8 cellular contexts compared by ENCODE assay signal in genomic region chr11:1837171-1838076, GRCh38. TPM values are rescaled to one million over a fixed set of nuclear protein-coding genes. Genes with fewer than 3 reads are reported as not detected.
DNase-seq lines count a peak whose midpoint lies in the region; ATAC-seq and TF ChIP-seq lines count a peak whose summit lies in the region.

No MANE protein-coding gene starts in this region.

- intact Hi-C loops in CD4-positive, alpha-beta T cell (cut with DNase I, micrococcal nuclease) = loop anchor here (1.0 to 2.0 kb wide), 5 partner anchors 14 to 314 kb away; partner anchors contain the start of genes LSP1 (in 1 of the 2) and TNNT3 (in 1 of the 2)
- intact Hi-C loops in lower lobe of right lung (cut with DNase I) = no loop called here

- CTCF ChIA-PET in CD4-positive, alpha-beta T cell (lab: Charles Lee) = interaction anchor here (1.1 to 1.6 kb wide), 2 partner anchors 165 to 185 kb away, joined by 3 to 6 read pairs; no protein-coding TSS in a partner anchor

- peak; percentile 94 for ATAC-seq in CD4-positive, alpha-beta T cell (ENCODE audit: poor library complexity)
- peak; percentile 66 for ATAC-seq in GM19455 (IDR thresholded peaks at IDR 0.05; ENCODE audit: unreplicated experiment)
- ATAC-seq in lower lobe of right lung = peak; percentile 26 to 30

- no peak overlapping the region for H3K27ac Mint-ChIP-seq in CD4-positive, alpha-beta T cell

- H3K27me3 ChIP-seq in CD4-positive, alpha-beta T cell (ENCODE audit: control insufficient read depth, insufficient read depth, low read length) = peaks cover 8% of the 10 kb centered on the region
- no peaks in the 10 kb centered on the region for H3K27me3 ChIP-seq in lower lobe of right lung (ENCODE audit: low read depth)

- H3K4me3 Mint-ChIP-seq in CD4-positive, alpha-beta T cell = no peak overlapping the region

- H3K36me3 Mint-ChIP-seq in CD4-positive, alpha-beta T cell (ENCODE audit: low read depth) = no peaks in the 10 kb centered on the region

- peaks cover 32% of the 10 kb centered on the region for H3K4me1 ChIP-seq in lower lobe of right lung

- H3K9me3 ChIP-seq in CD4-positive, alpha-beta T cell (ENCODE audit: control insufficient read depth, low read length) = no peaks in the 10 kb centered on the region
- H3K9me3 ChIP-seq in lower lobe of right lung = no peaks in the 10 kb centered on the region

- DNase-seq in CD4-positive, alpha-beta T cell = peak; percentile 71 to 84 (median 76)
- DNase-seq in LHCN-M2 (ENCODE audit: low read depth) = peak; percentile 55
- DNase-seq in activated CD4-positive, CD25-positive, alpha-beta regulatory T cell treated with anti-CD3 and anti-CD28 coated beads, Interleukin-2, amount 50 U/mL, for 16 hours (ENCODE audit: low read depth, low spot score) = peak; percentile 64
- DNase-seq in cardiac fibroblast (ENCODE audit: low read depth in 2 of 2) = peak; percentile 55 to 78
- peak; percentile 74 for DNase-seq in lower lobe of right lung
- DNase-seq in stimulated activated CD8-positive, alpha-beta memory T cell treated with anti-CD3 and anti-CD28 coated beads, Interleukin-2, amount 100 ng/mL, for 1 hour (ENCODE audit: low read depth in 2 of 2) = peak; percentile 67 to 69
- DNase-seq in hippocampal formation (lab: John Stamatoyannopoulos, UW) = no peak

- H3K4me1 Mint-ChIP-seq in CD4-positive, alpha-beta T cell (ENCODE audit: low read depth) = peaks cover 10% of the 10 kb centered on the region

- no peaks in the 10 kb centered on the region for H3K9me3 Mint-ChIP-seq in CD4-positive, alpha-beta T cell

- H3K27ac ChIP-seq in CD4-positive, alpha-beta T cell (ENCODE audit: low read depth, low read length) = no peak overlapping the region
- no peak overlapping the region for H3K27ac ChIP-seq in lower lobe of right lung

- H3K4me3 ChIP-seq in cardiac fibroblast (replicated peaks in 1 of 2; ENCODE audit: low read depth in 2 of 2, low read length in 2 of 2) = no peak overlapping the region
- H3K4me3 ChIP-seq in lower lobe of right lung = no peak overlapping the region

- H3K36me3 ChIP-seq in lower lobe of right lung = no peaks in the 10 kb centered on the region

- POLR2A ChIA-PET in CD4-positive, alpha-beta T cell (lab: Charles Lee) = no interaction called here

- H3K27me3 Mint-ChIP-seq in CD4-positive, alpha-beta T cell = no peaks in the 10 kb centered on the region

- TF ChIP-seq CTCF in CD4-positive, alpha-beta T cell (IDR thresholded peaks at IDR 0.05) = peak; percentile 95
- TF ChIP-seq CTCF in cardiac fibroblast (IDR thresholded peaks at IDR 0.05; ENCODE audit: low read depth, low read length) (peak; percentile 94), lower lobe of right lung (IDR thresholded peaks at IDR 0.05) (peak; percentile 80)

RNA-seq across cellular contexts. Expression of gene TNNI2, which starts 1.4 kb away (rescaled TPM):
- under 1 TPM in 1 of 2 experiments, not detected in 1; 0.50 TPM for total RNA-seq in CD4-positive, alpha-beta T cell
- total RNA-seq in LHCN-M2 (2014; rRNA removed) (0.29 TPM in 1 of 2 replicates, not detected in the other), lower lobe of right lung (17.7 TPM)
- 0.10 TPM for polyA plus RNA-seq in LHCN-M2 (2012)

RNA-seq across cellular contexts. Expression of gene SYT8, which starts 2.6 kb away (rescaled TPM):
- not detected for total RNA-seq in CD4-positive, alpha-beta T cell
- total RNA-seq in LHCN-M2 (2014; rRNA removed) (0.13 and 0.17 TPM in 2 replicates), lower lobe of right lung (18.5 TPM)
- polyA plus RNA-seq in LHCN-M2 (2012) = 0.18 TPM

RNA-seq across cellular contexts. Expression of gene LSP1, which starts 15.5 kb away (rescaled TPM):
- 100 to 1,000 TPM; 228 to 232 TPM for total RNA-seq in CD4-positive, alpha-beta T cell
- total RNA-seq in LHCN-M2 (2014; rRNA removed) = 311 and 321 TPM in 2 replicates
- 84.6 TPM for polyA plus RNA-seq in LHCN-M2 (2012)
- 90.4 TPM for total RNA-seq in lower lobe of right lung

RNA-seq across cellular contexts. Expression of gene PRR33, which starts 54.3 kb away (rescaled TPM):
- total RNA-seq in CD4-positive, alpha-beta T cell = not detected
- under 0.01 TPM in 1 of 2 replicates, not detected in the other for total RNA-seq in LHCN-M2 (2014; rRNA removed)
- 1.5 TPM for polyA plus RNA-seq in LHCN-M2 (2012)
- total RNA-seq in lower lobe of right lung = not detected

Comparison
In these comparisons a context has a peak if more than half of its experiments do, and no peak if none do; other contexts are left out.
1. ATAC-seq: peak in every context shown above with its lines; median percentile 94 in CD4-positive, alpha-beta T cell; 66 in GM19455; 28 in lower lobe of right lung.
2. DNase-seq: peak in CD4-positive, alpha-beta T cell (10 of 10), LHCN-M2 (single experiment), activated CD4-positive, CD25-positive, alpha-beta regulatory T cell treated with anti-CD3 and anti-CD28 coated beads, Interleukin-2, amount 50 U/mL, for 16 hours (single experiment), cardiac fibroblast (2 of 2), lower lobe of right lung (single experiment) and stimulated activated CD8-positive, alpha-beta memory T cell treated with anti-CD3 and anti-CD28 coated beads, Interleukin-2, amount 100 ng/mL, for 1 hour (2 of 2); none in hippocampal formation (0 of 2).
3. RNA of gene TNNI2, which starts 1.4 kb away (total RNA-seq): 17.7 TPM in lower lobe of right lung (single experiment); 0.50 TPM in CD4-positive, alpha-beta T cell and 0.29 TPM in LHCN-M2; every median in the first group is over 10 times any median in the second.
4. RNA of gene SYT8, which starts 2.6 kb away (total RNA-seq): 18.5 TPM in lower lobe of right lung (single experiment); 0.13 to 0.17 TPM in LHCN-M2 and not detected in CD4-positive, alpha-beta T cell; every median in the first group is over 10 times any median in the second.
5. Peak in every context shown above with its lines, with median percentiles within 50 percentile points of each other: CTCF ChIP-seq.